ENCODE assay signal across 17 cellular contexts in the genomic region with DNA sequence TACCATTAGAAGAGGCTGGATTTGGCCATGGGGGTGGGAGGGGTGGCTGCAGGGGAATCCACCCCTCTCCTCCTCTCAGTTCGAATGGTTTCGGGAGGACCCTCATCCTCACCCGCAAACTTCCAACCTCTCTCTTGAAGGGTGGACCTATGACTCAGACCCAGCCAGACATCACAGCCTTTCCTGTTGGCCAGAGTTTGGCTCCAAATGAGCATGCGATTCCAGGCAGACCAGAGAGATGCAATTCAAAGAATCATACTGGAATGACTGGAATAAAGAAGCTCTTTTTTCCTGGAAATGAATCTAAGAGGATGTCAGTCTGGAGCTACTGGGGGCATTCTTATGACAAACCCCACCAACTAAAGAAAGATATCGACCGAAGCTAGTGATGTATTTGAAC.
A peak's percentile ranks its signal among the peaks of the same experiment; 100 is the strongest.
DNase-seq lines count a peak whose midpoint lies in the region; ATAC-seq and TF ChIP-seq lines count a peak whose summit lies in the region.
"Had no signal": no experiment of that assay in that cellular context is flagged by ENCODE, and none has a peak within 500 bp of the region (broad histone marks: within the 10 kb centered on the region; RNA-seq: fewer than 3 reads in every experiment).

No MANE protein-coding gene starts in this region.

- in situ Hi-C loops in SK-MEL-5 (cut with HindIII; ENCODE audit: low pct_unique_long_range_greater_than_20kb, low sequenced_read_pairs) = no loop called here

- H3K4me3 ChIP-seq in fibroblast of pulmonary artery (replicated peaks; ENCODE audit: low read depth, low read length) = no peak overlapping the region
- H3K4me3 ChIP-seq: cardiac muscle cell, right atrium auricular region had no signal

- peak; percentile 53 for ATAC-seq in sciatic nerve
- no peak for ATAC-seq in GM18502 (IDR thresholded peaks at IDR 0.05; ENCODE audit: poor library complexity, unreplicated experiment)
- no peak for ATAC-seq in GM19455 (IDR thresholded peaks at IDR 0.05; ENCODE audit: unreplicated experiment)
- ATAC-seq in GM21515 (IDR thresholded peaks at IDR 0.05; ENCODE audit: unreplicated experiment) = no peak
- ATAC-seq: HepG2; stimulated activated naive CD8-positive, alpha-beta T cell treated with anti-CD3 and anti-CD28 coated beads, Interleukin-15, Interleukin-2, amounts not matched to agents 100 U/mL and 50 U/mL, for 24 hours had no signal

- intact Hi-C loops in sciatic nerve (cut with DNase I) = no loop called here

- no peak for TF ChIP-seq CTCF in fibroblast of pulmonary artery (IDR thresholded peaks at IDR 0.05; ENCODE audit: low read length, missing control alignments)

- peak; percentile 51 for DNase-seq in EL
- peak; percentile 28 for DNase-seq in SK-MEL-5 (ENCODE audit: low read depth, low spot score)
- peak; percentile 89 for DNase-seq in fibroblast of pulmonary artery (ENCODE audit: low read depth)
- DNase-seq in sciatic nerve (ENCODE audit: low spot score) = no peak
- no peak for DNase-seq in hypothalamus (lab: John Stamatoyannopoulos, UW)
- DNase-seq: activated CD4-positive, alpha-beta T cell treated with anti-CD3 and anti-CD28 coated beads, Interleukin-2, amount 50 U/mL, for 48 hours; CD4-positive, alpha-beta T cell; immature natural killer cell; NCI-H1105 treated with DMSO at 0.1 percent for 48 hours; NCI-H524; stimulated activated naive CD8-positive, alpha-beta T cell treated with anti-CD3 and anti-CD28 coated beads, Interleukin-15, Interleukin-2, amounts not matched to agents 100 U/mL and 50 U/mL, for 24 hours had no signal

Comparison
In these comparisons a context has a peak if more than half of its experiments do, and no peak if none do; other contexts are left out.
1. DNase-seq: peak in EL (single experiment), SK-MEL-5 (single experiment) and fibroblast of pulmonary artery (single experiment); none in sciatic nerve (single experiment) and hypothalamus (0 of 51).